ENCODE assay signal across 16 cellular contexts in the genomic region with DNA sequence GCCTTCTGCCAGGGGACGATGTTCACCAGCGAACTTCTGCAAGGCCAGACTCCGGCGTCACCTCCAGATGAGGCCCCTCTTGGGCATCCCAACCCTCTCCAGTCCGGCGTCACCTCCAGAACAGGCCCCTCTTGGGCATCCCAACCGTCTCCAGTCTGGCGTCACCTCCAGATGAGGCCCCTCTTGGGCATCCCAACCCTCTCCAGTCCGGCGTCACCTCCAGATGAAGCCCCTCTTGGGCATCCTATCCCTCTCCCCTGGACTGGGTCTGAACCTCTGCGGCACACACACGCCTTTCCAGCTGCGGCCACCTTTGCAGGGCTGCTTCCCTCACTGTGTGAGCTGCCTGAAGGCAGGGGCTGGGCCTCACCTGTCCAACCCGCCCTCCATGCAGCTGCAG.
DNase-seq lines count a peak whose midpoint lies in the region; ATAC-seq, FAIRE-seq and TF ChIP-seq lines count a peak whose summit lies in the region.
"Had no signal": no experiment of that assay in that cellular context is flagged by ENCODE, and none has a peak within 500 bp of the region (broad histone marks: within the 10 kb centered on the region; RNA-seq: fewer than 3 reads in every experiment).

No MANE protein-coding gene starts in this region.

- H2BK20ac ChIP-seq in IMR-90 (ENCODE audit: low read depth, low read length): no peak overlapping the region

- no peak overlapping the region for H3K4me2 ChIP-seq in IMR-90 (ENCODE audit: low read depth, low read length)

- peak overlapping the region; percentile 19 for H2BK5ac ChIP-seq in IMR-90 (ENCODE audit: low read depth, low read length, poor library complexity, severe bottlenecking)

- no peak overlapping the region for H3K14ac ChIP-seq in IMR-90 (replicated peaks; ENCODE audit: low read depth, low read length)

- TF ChIP-seq CTCF in heart right ventricle (IDR thresholded peaks at IDR 0.05): no peak
- no peak for TF ChIP-seq CTCF in IMR-90 (conservative IDR thresholded peaks at IDR 0.05; ENCODE audit: low read depth, low read length)
- TF ChIP-seq CTCF in body of pancreas (IDR thresholded peaks at IDR 0.05): no peak

- no peaks in the 10 kb centered on the region for H3K9me3 Mint-ChIP-seq in effector memory CD8-positive, alpha-beta T cell
- no peaks in the 10 kb centered on the region for H3K9me3 Mint-ChIP-seq in stimulated activated memory B cell treated with anti-CD40 and anti-IgM and Interleukin-4, amounts not matched to agents 10 μg/mL and 1 μg/mL and 100 μg/mL, for 72 hours

- H3K9me1 ChIP-seq in IMR-90 (ENCODE audit: insufficient read depth, low read length): peaks cover 12% of the 10 kb centered on the region; the same call in 1 of the 2 replicates

- FAIRE-seq in frontal cortex (lab: Jason Lieb, UNC): no peak
- FAIRE-seq: GM18507, HepG2, HTR-8/SVneo had no signal

- H3K56ac ChIP-seq in IMR-90 (ENCODE audit: extremely low read depth, insufficient read depth, low read length): no peak overlapping the region

- intact Hi-C loops in Right ventricle myocardium inferior (cut with DNase I): no loop called here
- intact Hi-C loops in heart right ventricle (cut with DNase I): no loop called here
- intact Hi-C loops in IMR-90 (cut with micrococcal nuclease): no loop called here
- intact Hi-C loops in body of pancreas (cut with DNase I): no loop called here

- H3K36me3 Mint-ChIP-seq in effector memory CD8-positive, alpha-beta T cell (ENCODE audit: insufficient read depth): peaks cover 16% of the 10 kb centered on the region
- H3K36me3 Mint-ChIP-seq in stimulated activated memory B cell treated with anti-CD40 and anti-IgM and Interleukin-4, amounts not matched to agents 10 μg/mL and 1 μg/mL and 100 μg/mL, for 72 hours: peaks cover 27% of the 10 kb centered on the region

- H3K23ac ChIP-seq in IMR-90 (ENCODE audit: low read depth, low read length): no peak overlapping the region

- in situ Hi-C loops in IMR-90 (cut with MboI; ENCODE audit: low sequenced_read_pairs): no loop called here

- POLR2A ChIA-PET in IMR-90 (lab: Charles Lee; ENCODE audit: unreplicated experiment): no interaction called here

- CTCF ChIA-PET in IMR-90 (lab: Yijun Ruan, JAX): no interaction called here

- WGBS in heart right ventricle, 2 donors: 91 to 94% methylated on average over 14 of the region's 14 CpGs
- 100% methylated on average over 4 of the region's 14 CpGs; no CpG with 5 or more reads in 1 of the 2 experiments for WGBS in IMR-90 (ENCODE audit: extremely low coverage in 2 of 2, insufficient read length in 1 of 2), 2 experiments
- 91 to 93% methylated on average over 13 of the region's 14 CpGs for WGBS in body of pancreas, 2 donors

- TF ChIP-seq POLR2A in IMR-90 (IDR thresholded peaks at IDR 0.05; ENCODE audit: low read depth, low read length): no peak
- no peak for TF ChIP-seq POLR2A in body of pancreas (IDR thresholded peaks at IDR 0.05)

- H2BK15ac ChIP-seq in IMR-90 (ENCODE audit: low read depth, low read length): no peak overlapping the region

- peak overlapping the region; percentile 23 for H2AFZ ChIP-seq in IMR-90 (replicated peaks; ENCODE audit: low read length, poor library complexity)

- H3K4me1 ChIP-seq in heart right ventricle: peaks cover 0 to 25% (median 10%) of the 10 kb centered on the region in 9 donors
- H3K4me1 ChIP-seq in IMR-90 (ENCODE audit: control insufficient read depth, insufficient read depth, low read length): peaks cover 20% of the 10 kb centered on the region
- no peaks in the 10 kb centered on the region for H3K4me1 ChIP-seq in body of pancreas
- H3K4me1 ChIP-seq: HAP-1 had no signal

- no peaks in the 10 kb centered on the region for H3K9me3 ChIP-seq in heart right ventricle
- no peaks in the 10 kb centered on the region for H3K9me3 ChIP-seq in IMR-90 (ENCODE audit: control insufficient read depth, insufficient read depth, low read length)
- no peaks in the 10 kb centered on the region for H3K9me3 ChIP-seq in body of pancreas
- H3K9me3 ChIP-seq: HAP-1 had no signal

- 0 out of 2 replicates have a peak overlapping the region, but pooled peaks have one; percentile 7 for H2BK120ac ChIP-seq in IMR-90 (ENCODE audit: low read depth, low read length)

- H4K91ac ChIP-seq in IMR-90 (ENCODE audit: insufficient read depth, low read depth, low read length): 0 out of 2 replicates have a peak overlapping the region, but pooled peaks have one; percentile 80

- H3K27me3 ChIP-seq in heart right ventricle (no peaks in the 10 kb centered on the region), IMR-90 (ENCODE audit: control insufficient read depth, insufficient read depth, low read length) (no peaks in the 10 kb centered on the region), body of pancreas (no peaks in the 10 kb centered on the region)

- peaks cover 21 to 27% of the 10 kb centered on the region in 2 donors for H3K4me1 Mint-ChIP-seq in effector memory CD8-positive, alpha-beta T cell (ENCODE audit: low read depth in 2 of 2)
- peaks cover 8% of the 10 kb centered on the region for H3K4me1 Mint-ChIP-seq in stimulated activated memory B cell treated with anti-CD40 and anti-IgM and Interleukin-4, amounts not matched to agents 10 μg/mL and 1 μg/mL and 100 μg/mL, for 72 hours

- H4K8ac ChIP-seq in IMR-90 (ENCODE audit: low read depth in 2 of 2, low read length in 2 of 2): no peak overlapping the region

- no peaks in the 10 kb centered on the region; the same call in 1 of the 2 replicates for H4K20me1 ChIP-seq in IMR-90 (ENCODE audit: insufficient read depth, low read length)

- peak overlapping the region; percentile 71 to 81 for H3K27ac Mint-ChIP-seq in effector memory CD8-positive, alpha-beta T cell
- peak overlapping the region; percentile 57 for H3K27ac Mint-ChIP-seq in stimulated activated memory B cell treated with anti-CD40 and anti-IgM and Interleukin-4, amounts not matched to agents 10 μg/mL and 1 μg/mL and 100 μg/mL, for 72 hours

- DNase-seq in Right ventricle myocardium inferior (ENCODE audit: missing footprints) (peak; percentile 46), heart right ventricle (no peak), IMR-90 (no peak), frontal cortex (ENCODE audit: low spot score in 2 of 2) (no peak), body of pancreas (no peak)
- no peak for DNase-seq in effector memory CD8-positive, alpha-beta T cell
- DNase-seq in activated T-cell treated with anti-CD3 and anti-CD28 coated beads, Interleukin-2, amount 50 U/mL, for 1 hour: no peak
- DNase-seq: Calu3, DMS 273 treated with DMSO at 0.1 percent for 48 hours, GOT3 had no signal

- H3K36me3 ChIP-seq in heart right ventricle: no peaks in the 10 kb centered on the region
- no peaks in the 10 kb centered on the region for H3K36me3 ChIP-seq in IMR-90 (ENCODE audit: control insufficient read depth, insufficient read depth, low read length)
- no peaks in the 10 kb centered on the region for H3K36me3 ChIP-seq in body of pancreas (replicated peaks in 1 of 2; ENCODE audit: insufficient read depth in 1 of 2, low read depth in 2 of 2)
- H3K36me3 ChIP-seq: HAP-1 had no signal

- H3K4me3 ChIP-seq in heart right ventricle (no peak overlapping the region), IMR-90 (ENCODE audit: insufficient read depth, low read depth, low read length) (no peak overlapping the region), body of pancreas (no peak overlapping the region)
- H3K4me3 ChIP-seq: HAP-1 had no signal

- TF ChIP-seq RAD21 in IMR-90 (IDR thresholded peaks at IDR 0.05; ENCODE audit: low read length): no peak

- H4K5ac ChIP-seq in IMR-90 (ENCODE audit: low read depth, low read length): no peak overlapping the region

- H2AK5ac ChIP-seq in IMR-90 (ENCODE audit: low read depth, low read length): no peak overlapping the region

- H2AK9ac ChIP-seq in IMR-90 (replicated peaks; ENCODE audit: low read depth, low read length, poor library complexity): peak overlapping the region; percentile 68

- H3K4me3 Mint-ChIP-seq in effector memory CD8-positive, alpha-beta T cell: no peak overlapping the region
- no peak overlapping the region for H3K4me3 Mint-ChIP-seq in stimulated activated memory B cell treated with anti-CD40 and anti-IgM and Interleukin-4, amounts not matched to agents 10 μg/mL and 1 μg/mL and 100 μg/mL, for 72 hours

- ATAC-seq in Right ventricle myocardium inferior: no peak
- no peak for ATAC-seq in heart right ventricle
- no peak for ATAC-seq in IMR-90 (ENCODE audit: low read depth)
- ATAC-seq in effector memory CD8-positive, alpha-beta T cell (replicated peaks): no peak
- no peak for ATAC-seq in stimulated activated memory B cell treated with anti-CD40 and anti-IgM and Interleukin-4, amounts not matched to agents 10 μg/mL and 1 μg/mL and 100 μg/mL, for 72 hours
- no peak for ATAC-seq in body of pancreas
- ATAC-seq: HepG2 had no signal

- BruUV-seq in IMR-90 (replicated peaks; lab: Mats Ljungman, UMichigan): no TSS peak

- H3K79me1 ChIP-seq in IMR-90 (ENCODE audit: low read depth in 1 of 2, low read length in 2 of 2): peaks cover 0 to 30% of the 10 kb centered on the region in 2 experiments; a peak in 2 of 4 replicates

- dilution Hi-C loops in IMR-90 (cut with HindIII; ENCODE audit: low sequenced_read_pairs, unreplicated experiment): no loop called here

- no peaks in the 10 kb centered on the region for H3K27me3 Mint-ChIP-seq in effector memory CD8-positive, alpha-beta T cell
- no peaks in the 10 kb centered on the region for H3K27me3 Mint-ChIP-seq in stimulated activated memory B cell treated with anti-CD40 and anti-IgM and Interleukin-4, amounts not matched to agents 10 μg/mL and 1 μg/mL and 100 μg/mL, for 72 hours

- no peak overlapping the region for H3K9ac ChIP-seq in IMR-90 (ENCODE audit: low read depth, low read length)

- H3K27ac ChIP-seq in heart right ventricle (no peak overlapping the region), IMR-90 (ENCODE audit: insufficient read depth, low read length) (no peak overlapping the region), body of pancreas (no peak overlapping the region)
- H3K27ac ChIP-seq: 22Rv1 had no signal

- no peak overlapping the region for H3K18ac ChIP-seq in IMR-90 (ENCODE audit: low read depth, low read length)

- H3K4ac ChIP-seq in IMR-90 (ENCODE audit: low read depth, low read length): no peak overlapping the region

TF ChIP-seq in IMR-90, 13 proteins besides CTCF, POLR2A, EP300 and RAD21:
- TF ChIP-seq, protein P1, sequence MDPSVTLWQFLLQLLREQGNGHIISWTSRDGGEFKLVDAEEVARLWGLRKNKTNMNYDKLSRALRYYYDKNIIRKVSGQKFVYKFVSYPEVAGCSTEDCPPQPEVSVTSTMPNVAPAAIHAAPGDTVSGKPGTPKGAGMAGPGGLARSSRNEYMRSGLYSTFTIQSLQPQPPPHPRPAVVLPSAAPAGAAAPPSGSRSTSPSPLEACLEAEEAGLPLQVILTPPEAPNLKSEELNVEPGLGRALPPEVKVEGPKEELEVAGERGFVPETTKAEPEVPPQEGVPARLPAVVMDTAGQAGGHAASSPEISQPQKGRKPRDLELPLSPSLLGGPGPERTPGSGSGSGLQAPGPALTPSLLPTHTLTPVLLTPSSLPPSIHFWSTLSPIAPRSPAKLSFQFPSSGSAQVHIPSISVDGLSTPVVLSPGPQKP (IDR thresholded peaks at IDR 0.05; ENCODE audit: borderline replicate concordance, low read depth, low read length): no peak
- no peak for TF ChIP-seq MXI1 (IDR thresholded peaks at IDR 0.05; ENCODE audit: borderline replicate concordance, low read depth, low read length)
TF ChIP-seq in IMR-90: peak in this region for 0.
